9 cellular contexts compared by ENCODE assay signal in the genomic region with DNA sequence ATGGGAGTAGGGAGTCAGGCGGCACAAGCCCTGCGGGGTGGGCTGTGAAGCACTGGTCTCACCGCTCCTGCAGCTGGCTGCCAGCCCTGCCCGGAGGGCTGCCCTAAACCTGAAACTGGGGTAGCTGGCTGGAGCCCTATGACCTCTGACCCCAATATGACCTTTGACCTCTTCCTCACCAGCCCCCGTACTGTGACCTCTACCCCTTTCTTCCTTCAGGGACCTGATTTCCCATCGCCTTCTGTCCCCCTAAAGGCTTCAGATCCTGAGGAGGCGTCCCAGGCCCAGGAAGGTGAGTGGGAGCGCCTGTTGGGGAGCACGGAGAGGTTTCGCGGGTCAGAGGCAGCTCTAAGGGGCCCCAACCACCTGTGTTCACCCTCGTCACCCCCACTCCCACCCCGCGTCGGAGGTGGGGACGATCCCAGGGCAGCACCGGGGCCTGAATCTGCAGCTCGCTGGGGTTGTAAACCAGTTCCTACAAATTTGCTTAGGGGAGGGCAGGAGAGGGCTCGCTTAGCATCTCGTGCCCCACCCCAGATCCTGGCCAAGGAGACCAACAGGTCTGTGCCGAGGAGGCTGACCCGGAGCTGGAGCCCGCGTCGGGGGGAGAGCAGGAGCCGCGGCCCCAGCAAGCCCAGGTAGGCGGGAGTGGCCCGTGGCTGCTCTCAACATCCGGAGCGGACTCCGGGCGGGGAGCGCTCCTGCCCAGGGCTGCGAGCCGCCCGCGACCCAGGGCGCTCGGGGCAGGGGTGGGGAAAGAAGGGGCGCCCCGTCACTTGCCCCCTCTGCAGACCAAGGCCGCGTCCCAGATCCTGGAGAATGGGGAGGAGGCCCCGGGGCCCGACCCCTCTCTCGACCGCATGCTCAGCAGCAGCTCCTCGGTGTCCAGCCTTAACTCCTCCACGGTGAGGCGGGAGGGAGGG. TPM values are rescaled to one million over a fixed set of nuclear protein-coding genes. Genes with fewer than 3 reads are reported as not detected.
A peak's percentile ranks its signal among the peaks of the same experiment; 100 is the strongest.
DNase-seq lines count a peak whose midpoint lies in the region; ATAC-seq, FAIRE-seq and TF ChIP-seq lines count a peak whose summit lies in the region.
"Had no signal": no experiment of that assay in that cellular context is flagged by ENCODE, and none has a peak within 500 bp of the region (broad histone marks: within the 10 kb centered on the region; RNA-seq: fewer than 3 reads in every experiment).

No MANE protein-coding gene starts in this region.

- TF ChIP-seq CTCF in CD14-positive monocyte (IDR thresholded peaks at IDR 0.05) (no peak), endothelial cell of umbilical vein (IDR thresholded peaks at IDR 0.05; ENCODE audit: extremely low read depth in 1 of 2, insufficient read depth in 1 of 2, low read depth in 1 of 2, low read length in 2 of 2) (no peak)

- ATAC-seq in T-cell (replicated peaks in 1 of 4), result peak; percentile 74 to 88 (median 80)
- no peak for ATAC-seq in HG03039 (IDR thresholded peaks at IDR 0.05; ENCODE audit: unreplicated experiment)
- ATAC-seq in HG03460 (IDR thresholded peaks at IDR 0.05; ENCODE audit: unreplicated experiment), result no peak

- H3K79me2 ChIP-seq in endothelial cell of umbilical vein (ENCODE audit: control insufficient read depth, insufficient read depth, low read length), result no peaks in the 10 kb centered on the region

- H3K9ac ChIP-seq in HUES48 (ENCODE audit: low read depth, low read length) (peak overlapping the region; percentile 29; the same call in 1 of the 2 replicates), endothelial cell of umbilical vein (replicated peaks; ENCODE audit: extremely low read depth, insufficient read depth, low read length) (no peak overlapping the region)

- peaks cover 32 to 69% of the 10 kb centered on the region in 2 donors for H3K36me3 Mint-ChIP-seq in CD14-positive monocyte
- peaks cover 9% of the 10 kb centered on the region for H3K36me3 Mint-ChIP-seq in T-cell

- H3K4me1 Mint-ChIP-seq in CD14-positive monocyte (peaks cover 19% of the 10 kb centered on the region), T-cell (peaks cover 22 to 34% (median 23%) of the 10 kb centered on the region in 3 donors)

- FAIRE-seq in endothelial cell of umbilical vein (lab: Jason Lieb, UNC), result no peak

- peak overlapping the region; percentile 75 for H2AFZ ChIP-seq in endothelial cell of umbilical vein (ENCODE audit: low read depth, low read length)

- BruUV-seq in endothelial cell of umbilical vein (replicated peaks; lab: Mats Ljungman, UMichigan), result no TSS peak

- intact Hi-C loops in CD14-positive monocyte (cut with micrococcal nuclease), result no loop called here
- intact Hi-C loops in endothelial cell of umbilical vein (cut with micrococcal nuclease), result no loop called here

- dilution Hi-C loops in endothelial cell of umbilical vein (cut with MboI; ENCODE audit: extremely low pct_ligation_motif_present, low sequenced_read_pairs), result no loop called here

- no peaks in the 10 kb centered on the region for H3K9me1 ChIP-seq in endothelial cell of umbilical vein (replicated peaks; ENCODE audit: control insufficient read depth, extremely low read depth, insufficient read depth, low read length)

- H3K4me3 Mint-ChIP-seq in CD14-positive monocyte (peak overlapping the region; percentile 67 to 68), T-cell (peak overlapping the region in 2 of 3 donors; percentile 64 to 68)

- POLR2A ChIA-PET in T-cell (lab: Charles Lee) (interaction anchor here in 1 of 2 donors (0.7 to 1.2 kb wide), 2 partner anchors 13 to 240 kb away, joined by 3 to 6 read pairs; no protein-coding TSS in a partner anchor), endothelial cell of umbilical vein (lab: Charles Lee) (interaction anchor here (0.6 kb wide), 1 partner anchor 153 kb away, joined by 5 read pairs; no protein-coding TSS in a partner anchor)

- H3K9me3 Mint-ChIP-seq in CD14-positive monocyte, result peaks cover 0 to 2% (median 0%) of the 10 kb centered on the region in 7 donors
- H3K9me3 Mint-ChIP-seq in T-cell, result no peaks in the 10 kb centered on the region

- CTCF ChIA-PET in T-cell (lab: Charles Lee), result no interaction called here
- CTCF ChIA-PET in endothelial cell of umbilical vein (lab: Charles Lee), result interaction anchor here (0.6 to 2.1 kb wide), 13 partner anchors 8 to 357 kb away, joined by 3 to 12 read pairs (median 4); a partner anchor contains a TSS

- peak overlapping the region; percentile 47 for H3K27ac ChIP-seq in HUES48 (ENCODE audit: low read depth, low read length)
- H3K27ac ChIP-seq in endothelial cell of umbilical vein (ENCODE audit: insufficient read depth, low read depth, low read length), result no peak overlapping the region
- no peak overlapping the region for H3K27ac ChIP-seq in muscle layer of duodenum (ENCODE audit: low read length)
- H3K27ac ChIP-seq: HL-60 had no signal

- H3K9me3 ChIP-seq in HUES48 (ENCODE audit: control insufficient read depth, insufficient read depth, low read length) (no peaks in the 10 kb centered on the region), endothelial cell of umbilical vein (replicated peaks; ENCODE audit: control insufficient read depth, insufficient read depth, low read length) (no peaks in the 10 kb centered on the region), muscle layer of duodenum (ENCODE audit: control insufficient read depth in 1 of 2, low read length in 2 of 2) (no peaks in the 10 kb centered on the region)

- H3K27ac Mint-ChIP-seq in CD14-positive monocyte (peak overlapping the region in 1 of 7 donors; percentile 25), T-cell (peak overlapping the region; percentile 36 to 80)

- peaks cover 9% of the 10 kb centered on the region; the same call in 1 of the 2 replicates for H3K4me1 ChIP-seq in HUES48 (ENCODE audit: control insufficient read depth, insufficient read depth, low read length)
- H3K4me1 ChIP-seq in endothelial cell of umbilical vein (ENCODE audit: control insufficient read depth, extremely low read depth, insufficient read depth, low read length), result peaks cover 7% of the 10 kb centered on the region
- peaks cover 2 to 23% of the 10 kb centered on the region in 2 donors for H3K4me1 ChIP-seq in muscle layer of duodenum (ENCODE audit: control insufficient read depth in 1 of 2, insufficient read depth in 2 of 2, low read length in 2 of 2)

- no peak for DNase-seq in CD14-positive monocyte (ENCODE audit: low spot score)
- peak in 9 of 34 experiments; percentile 15 to 51 (median 41) for DNase-seq in T-cell
- no peak for DNase-seq in endothelial cell of umbilical vein (ENCODE audit: low read depth, low spot score)
- DNase-seq in NOMO-1 (lab: John Stamatoyannopoulos, UW; ENCODE audit: unreplicated experiment in 2 of 2), result no peak

- TF ChIP-seq POLR2A in endothelial cell of umbilical vein (IDR thresholded peaks at IDR 0.05; ENCODE audit: low read depth, low read length), result no peak

- H3K4me3 ChIP-seq in HUES48 (ENCODE audit: low read depth, low read length) (peak overlapping the region; percentile 63), endothelial cell of umbilical vein (replicated peaks in 1 of 3; ENCODE audit: insufficient read depth in 1 of 3, low read depth in 1 of 3, low read length in 3 of 3) (peak overlapping the region in 1 of 3 experiments; percentile 31), muscle layer of duodenum (ENCODE audit: low read depth in 1 of 2, low read length in 2 of 2) (peak overlapping the region; percentile 11 to 66)

- H3K27me3 Mint-ChIP-seq in CD14-positive monocyte (ENCODE audit: low read depth in 3 of 3), result peaks cover 1 to 11% (median 4%) of the 10 kb centered on the region in 3 donors
- H3K27me3 Mint-ChIP-seq in T-cell, result no peaks in the 10 kb centered on the region

- H3K36me3 ChIP-seq in HUES48 (ENCODE audit: control insufficient read depth, insufficient read depth, low read length) (no peaks in the 10 kb centered on the region), endothelial cell of umbilical vein (ENCODE audit: control insufficient read depth in 2 of 2, extremely low read depth in 1 of 2, insufficient read depth in 2 of 2, low read length in 2 of 2) (no peaks in the 10 kb centered on the region), muscle layer of duodenum (ENCODE audit: control insufficient read depth in 1 of 2, insufficient read depth in 2 of 2, low read length in 2 of 2) (peaks cover 0 to 12% of the 10 kb centered on the region in 2 donors)

- H4K20me1 ChIP-seq in endothelial cell of umbilical vein (replicated peaks; ENCODE audit: control insufficient read depth, extremely low read depth, insufficient read depth, low read length), result no peaks in the 10 kb centered on the region

- H3K4me2 ChIP-seq in endothelial cell of umbilical vein (ENCODE audit: insufficient read depth, low read length), result peak overlapping the region; percentile 45

- H3K27me3 ChIP-seq in HUES48 (ENCODE audit: control insufficient read depth, insufficient read depth, low read length) (peaks cover 15% of the 10 kb centered on the region), endothelial cell of umbilical vein (ENCODE audit: control insufficient read depth in 2 of 2, insufficient read depth in 2 of 2, low read length in 2 of 2) (peaks cover 2 to 5% of the 10 kb centered on the region in 2 experiments), muscle layer of duodenum (ENCODE audit: low read depth, low read length) (peaks cover 2% of the 10 kb centered on the region)

RNA-seq across cellular contexts. Expression of a gene that starts 7.3 kb away (rescaled TPM):
- polyA plus RNA-seq in CD14-positive monocyte (10 to 100 TPM; 26.9 to 44.6 TPM), endothelial cell of umbilical vein (0.04 and 0.29 TPM in 2 replicates)
- total RNA-seq in T-cell (100 to 1,000 TPM; 169 to 240 (median 199) TPM), endothelial cell of umbilical vein (not detected in 2 replicates)
- polyA plus RNA-seq in endothelial cell of umbilical vein (2011; cell fraction: cytosol; rRNA removed), result 0.04 and 0.10 TPM in 2 replicates
- 0.22 and 0.48 TPM in 2 replicates for polyA plus RNA-seq in endothelial cell of umbilical vein (2011; cell fraction: nucleus; rRNA removed)
- 0.08 TPM in 1 of 2 replicates, not detected in the other for polyA plus RNA-seq in endothelial cell of umbilical vein (2012)
- polyA minus RNA-seq in endothelial cell of umbilical vein, result 0.49 TPM in 1 of 2 replicates, not detected in the other
- polyA minus RNA-seq in endothelial cell of umbilical vein (2011; cell fraction: cytosol; rRNA and poly(A)+ RNA removed), result not detected
- not detected in 2 replicates for polyA minus RNA-seq in endothelial cell of umbilical vein (2011; cell fraction: nucleus; rRNA and poly(A)+ RNA removed)

RNA-seq across cellular contexts. Expression of a gene that starts 17.6 kb away (rescaled TPM):
- polyA plus RNA-seq in CD14-positive monocyte (1 to 10 TPM; 3.2 to 6.7 TPM), endothelial cell of umbilical vein (9.9 and 12.7 TPM in 2 replicates)
- total RNA-seq in T-cell (10 to 100 TPM in 3 of 5 donors, 1 to 10 TPM in 2; 7.0 to 31.1 (median 12.8) TPM), endothelial cell of umbilical vein (12.4 and 18.5 TPM in 2 replicates)
- 5.7 and 5.9 TPM in 2 replicates for polyA plus RNA-seq in endothelial cell of umbilical vein (2011; cell fraction: cytosol; rRNA removed)
- 52.7 and 54.9 TPM in 2 replicates for polyA plus RNA-seq in endothelial cell of umbilical vein (2011; cell fraction: nucleus; rRNA removed)
- 13.8 and 18.1 TPM in 2 replicates for polyA plus RNA-seq in endothelial cell of umbilical vein (2012)
- polyA minus RNA-seq in endothelial cell of umbilical vein, result 7.0 and 9.0 TPM in 2 replicates
- 8.3 TPM for polyA minus RNA-seq in endothelial cell of umbilical vein (2011; cell fraction: cytosol; rRNA and poly(A)+ RNA removed)
- polyA minus RNA-seq in endothelial cell of umbilical vein (2011; cell fraction: nucleus; rRNA and poly(A)+ RNA removed), result 9.3 and 12.2 TPM in 2 replicates

RNA-seq across cellular contexts. Expression of a gene that starts 25.5 kb away (rescaled TPM):
- polyA plus RNA-seq in CD14-positive monocyte (not detected), endothelial cell of umbilical vein (0.15 and 0.25 TPM in 2 replicates)
- total RNA-seq in T-cell (under 1 TPM in 3 of 5 donors, not detected in 2; 0.26 to 0.44 (median 0.38) TPM), endothelial cell of umbilical vein (not detected in 2 replicates)
- polyA plus RNA-seq in endothelial cell of umbilical vein (2011; cell fraction: cytosol; rRNA removed), result 0.09 and 0.13 TPM in 2 replicates
- polyA plus RNA-seq in endothelial cell of umbilical vein (2011; cell fraction: nucleus; rRNA removed), result not detected in 2 replicates
- polyA plus RNA-seq in endothelial cell of umbilical vein (2012), result not detected in 2 replicates
- 0.53 TPM in 1 of 2 replicates, not detected in the other for polyA minus RNA-seq in endothelial cell of umbilical vein
- polyA minus RNA-seq in endothelial cell of umbilical vein (2011; cell fraction: cytosol; rRNA and poly(A)+ RNA removed), result not detected
- polyA minus RNA-seq in endothelial cell of umbilical vein (2011; cell fraction: nucleus; rRNA and poly(A)+ RNA removed), result not detected in 2 replicates

RNA-seq across cellular contexts. Expression of a gene that starts 27.2 kb away (rescaled TPM):
- 10 to 100 TPM; 23.2 to 24.6 TPM for polyA plus RNA-seq in CD14-positive monocyte
- total RNA-seq in T-cell, result 10 to 100 TPM; 25.2 to 48.8 (median 43.7) TPM
- total RNA-seq in endothelial cell of umbilical vein, result 43.1 and 45.8 TPM in 2 replicates
- 76.1 and 103 TPM in 2 replicates for polyA plus RNA-seq in endothelial cell of umbilical vein
- polyA plus RNA-seq in endothelial cell of umbilical vein (2011; cell fraction: cytosol; rRNA removed), result 61.1 and 68.5 TPM in 2 replicates
- polyA plus RNA-seq in endothelial cell of umbilical vein (2011; cell fraction: nucleus; rRNA removed), result 42.4 and 48.1 TPM in 2 replicates
- polyA plus RNA-seq in endothelial cell of umbilical vein (2012), result 30.7 and 35.6 TPM in 2 replicates
- polyA minus RNA-seq in endothelial cell of umbilical vein, result 71.0 and 75.9 TPM in 2 replicates
- polyA minus RNA-seq in endothelial cell of umbilical vein (2011; cell fraction: cytosol; rRNA and poly(A)+ RNA removed), result 23.4 TPM
- 16.3 and 17.6 TPM in 2 replicates for polyA minus RNA-seq in endothelial cell of umbilical vein (2011; cell fraction: nucleus; rRNA and poly(A)+ RNA removed)

RNA-seq across cellular contexts. Expression of a gene that starts 34.0 kb away (rescaled TPM):
- polyA plus RNA-seq in CD14-positive monocyte, result not detected
- not detected for total RNA-seq in T-cell
- not detected in 2 replicates for total RNA-seq in endothelial cell of umbilical vein
- not detected in 2 replicates for polyA plus RNA-seq in endothelial cell of umbilical vein
- polyA plus RNA-seq in endothelial cell of umbilical vein (2011; cell fraction: cytosol; rRNA removed), result not detected in 2 replicates
- polyA plus RNA-seq in endothelial cell of umbilical vein (2011; cell fraction: nucleus; rRNA removed), result not detected in 2 replicates
- not detected in 2 replicates for polyA plus RNA-seq in endothelial cell of umbilical vein (2012)
- polyA minus RNA-seq in endothelial cell of umbilical vein, result 0.30 TPM in 1 of 2 replicates, not detected in the other
- not detected for polyA minus RNA-seq in endothelial cell of umbilical vein (2011; cell fraction: cytosol; rRNA and poly(A)+ RNA removed)
- polyA minus RNA-seq in endothelial cell of umbilical vein (2011; cell fraction: nucleus; rRNA and poly(A)+ RNA removed), result not detected in 2 replicates

Comparison
In these comparisons a context has a peak if more than half of its experiments do, and no peak if none do; other contexts are left out.
1. ATAC-seq: peak in T-cell (4 of 4); none in HG03039 (single experiment) and HG03460 (single experiment).
2. RNA of a gene that starts 7.3 kb away (total RNA-seq): 169 to 240 TPM in T-cell; not detected in endothelial cell of umbilical vein; every median in the first group is over 100 times any median in the second.